In genomic region chr10:95394161-95394880, GRCh38 we compare ENCODE assay signal across 8 cellular contexts.
DNase-seq lines count a peak whose midpoint lies in the region; ATAC-seq, FAIRE-seq and TF ChIP-seq lines count a peak whose summit lies in the region.

No MANE protein-coding gene starts in this region.

- DNase-seq in GM18507 (ENCODE audit: extremely low spot score, insufficient read length, low read depth): no peak
- peak; percentile 68 for DNase-seq in H4 (ENCODE audit: low spot score)
- peak; percentile 85 for DNase-seq in RWPE1 (ENCODE audit: low spot score)
- DNase-seq in lung microvascular endothelial cell (ENCODE audit: low read depth in 2 of 2): peak; percentile 36 to 40
- DNase-seq in cortex of kidney (lab: John Stamatoyannopoulos, UW): no peak
- DNase-seq in activated effector memory CD4-positive, alpha-beta T cell treated with anti-CD3 and anti-CD28 coated beads, Interleukin-2, amount 50 U/mL, for 16 hours: no peak
- no peak for DNase-seq in iPS-NIHi11 (ENCODE audit: low spot score)

- TF ChIP-seq CTCF in RWPE1 (conservative IDR thresholded peaks at IDR 0.05; ENCODE audit: low read depth): no peak

- ATAC-seq in HG03139 (IDR thresholded peaks at IDR 0.05; ENCODE audit: unreplicated experiment): no peak

- no peak overlapping the region for H3K27ac ChIP-seq in RWPE1

- POLR2A ChIA-PET in RWPE1 (lab: Yijun Ruan, JAX; ENCODE audit: low non-redundant PET): no interaction called here

- peak; percentile 31 for FAIRE-seq in GM18507 (lab: Jason Lieb, UNC)

- CTCF ChIA-PET in RWPE1 (lab: Yijun Ruan, JAX): interaction anchor here (0.6 kb wide), 1 partner anchor 193 kb away, joined by 3 read pairs; no protein-coding TSS in a partner anchor

Comparison
In these comparisons a context has a peak if more than half of its experiments do, and no peak if none do; other contexts are left out.
1. DNase-seq: peak in H4 (single experiment), RWPE1 (single experiment) and lung microvascular endothelial cell (2 of 2); none in GM18507 (single experiment), cortex of kidney (single experiment), activated effector memory CD4-positive, alpha-beta T cell treated with anti-CD3 and anti-CD28 coated beads, Interleukin-2, amount 50 U/mL, for 16 hours (single experiment) and iPS-NIHi11 (single experiment).